3 cellular contexts compared by ENCODE assay signal in genomic region chr17:57803026-57803425, GRCh38.
A peak's percentile ranks its signal among the peaks of the same experiment; 100 is the strongest.
TF ChIP-seq lines count a peak whose summit lies in the region.

No MANE protein-coding gene starts in this region.

TF ChIP-seq in GM23338, 12 proteins besides CTCF, POLR2A, EP300 and RAD21 (continues in another document):
- TF ChIP-seq ZNF114 (CRISPR knock-in tag; IDR thresholded peaks at IDR 0.05) (no peak), POLR2AphosphoS5 (IDR thresholded peaks at IDR 0.05; ENCODE audit: low read depth) (no peak), EZH2 (IDR thresholded peaks at IDR 0.05; ENCODE audit: low read depth, unreplicated experiment) (no peak), ZNF331 (CRISPR knock-in tag; IDR thresholded peaks at IDR 0.05; ENCODE audit: low read depth) (no peak), JUNB (IDR thresholded peaks at IDR 0.05; ENCODE audit: unreplicated experiment) (no peak), STAT1 (IDR thresholded peaks at IDR 0.05; ENCODE audit: unreplicated experiment) (no peak), NANOG (IDR thresholded peaks at IDR 0.05; ENCODE audit: borderline replicate concordance) (no peak)
- TF ChIP-seq, protein P1, sequence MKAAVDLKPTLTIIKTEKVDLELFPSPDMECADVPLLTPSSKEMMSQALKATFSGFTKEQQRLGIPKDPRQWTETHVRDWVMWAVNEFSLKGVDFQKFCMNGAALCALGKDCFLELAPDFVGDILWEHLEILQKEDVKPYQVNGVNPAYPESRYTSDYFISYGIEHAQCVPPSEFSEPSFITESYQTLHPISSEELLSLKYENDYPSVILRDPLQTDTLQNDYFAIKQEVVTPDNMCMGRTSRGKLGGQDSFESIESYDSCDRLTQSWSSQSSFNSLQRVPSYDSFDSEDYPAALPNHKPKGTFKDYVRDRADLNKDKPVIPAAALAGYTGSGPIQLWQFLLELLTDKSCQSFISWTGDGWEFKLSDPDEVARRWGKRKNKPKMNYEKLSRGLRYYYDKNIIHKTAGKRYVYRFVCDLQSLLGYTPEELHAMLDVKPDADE (IDR thresholded peaks at IDR 0.05), result no peak

TF ChIP-seq in HEK293, 187 proteins besides CTCF, POLR2A, EP300 and RAD21:
- TF ChIP-seq ZNF76 (tag by site-specific recombination; IDR thresholded peaks at IDR 0.05; ENCODE audit: borderline replicate concordance, low read depth) (no peak), OVOL3 (tag by site-specific recombination; IDR thresholded peaks at IDR 0.05) (no peak), ZFP37 (tag by site-specific recombination; IDR thresholded peaks at IDR 0.05) (no peak), INSM2 (tag by site-specific recombination; IDR thresholded peaks at IDR 0.05) (no peak), ZBTB8A (tag by site-specific recombination; IDR thresholded peaks at IDR 0.05) (no peak), GLIS1 (tag by site-specific recombination; IDR thresholded peaks at IDR 0.05) (peak; percentile 25; the same call in 1 of the 2 replicates), ZNF529 (tag by site-specific recombination; IDR thresholded peaks at IDR 0.05; ENCODE audit: insufficient replicate concordance) (no peak), ZNF677 (tag by site-specific recombination; IDR thresholded peaks at IDR 0.05) (no peak)

TF ChIP-seq in H1, 55 proteins besides CTCF, POLR2A, EP300 and RAD21:
- TF ChIP-seq SIX5 (IDR thresholded peaks at IDR 0.05; ENCODE audit: low read depth, low read length) (no peak), CEBPB (IDR thresholded peaks at IDR 0.05; ENCODE audit: low read depth, low read length) (no peak), CHD2 (IDR thresholded peaks at IDR 0.05; ENCODE audit: low read length) (no peak), KDM4A (IDR thresholded peaks at IDR 0.05; ENCODE audit: low read depth, low read length, severe bottlenecking) (no peak), POLR2AphosphoS5 (IDR thresholded peaks at IDR 0.05; ENCODE audit: low read depth, low read length) (no peak)
